Comparison of ENCODE assay signal across 8 cellular contexts in genomic region chr1:113391643-113392271, GRCh38. TPM values are rescaled to one million over a fixed set of nuclear protein-coding genes. Genes with fewer than 3 reads are reported as not detected.
A peak's percentile ranks its signal among the peaks of the same experiment; 100 is the strongest.
DNase-seq lines count a peak whose midpoint lies in the region; ATAC-seq and TF ChIP-seq lines count a peak whose summit lies in the region.

No MANE protein-coding gene starts in this region.

- H3K4me3 ChIP-seq in heart left ventricle (peak overlapping the region; percentile 78 to 98 (median 91)), duodenal mucosa (ENCODE audit: low read depth in 1 of 2, low read length in 2 of 2) (peak overlapping the region; percentile 68 to 85), muscle layer of duodenum (ENCODE audit: low read depth in 1 of 2, low read length in 2 of 2) (peak overlapping the region; percentile 65 to 81)

- TF ChIP-seq POLR2A in heart left ventricle (IDR thresholded peaks at IDR 0.05) (no peak), GM18505 (IDR thresholded peaks at IDR 0.05; ENCODE audit: borderline replicate concordance, extremely low read depth, insufficient read depth, insufficient read length) (no peak)

- H3K4me1 ChIP-seq in heart left ventricle (peaks cover 0 to 39% (median 21%) of the 10 kb centered on the region in 12 donors), duodenal mucosa (ENCODE audit: control insufficient read depth in 1 of 2, insufficient read depth in 2 of 2, low read length in 2 of 2) (peaks cover 0 to 17% of the 10 kb centered on the region in 2 donors), muscle layer of duodenum (ENCODE audit: control insufficient read depth in 1 of 2, insufficient read depth in 2 of 2, low read length in 2 of 2) (peaks cover 4 to 15% of the 10 kb centered on the region in 2 donors)

- CTCF ChIA-PET in RWPE1 (lab: Yijun Ruan, JAX), result interaction anchor here (0.6 to 1.1 kb wide), 2 partner anchors 62 to 293 kb away, joined by 3 to 6 read pairs; no protein-coding TSS in a partner anchor

- H3K36me3 ChIP-seq in heart left ventricle (no peaks in the 10 kb centered on the region), duodenal mucosa (ENCODE audit: control insufficient read depth in 1 of 2, insufficient read depth in 2 of 2, low read length in 2 of 2) (no peaks in the 10 kb centered on the region), muscle layer of duodenum (ENCODE audit: control insufficient read depth in 1 of 2, insufficient read depth in 2 of 2, low read length in 2 of 2) (no peaks in the 10 kb centered on the region)

- POLR2A ChIA-PET in RWPE1 (lab: Yijun Ruan, JAX; ENCODE audit: low non-redundant PET), result no interaction called here

- H3K9me3 ChIP-seq in heart left ventricle (peaks cover 0 to 4% (median 0%) of the 10 kb centered on the region in 12 donors), duodenal mucosa (ENCODE audit: control insufficient read depth in 1 of 2, low read length in 2 of 2) (no peaks in the 10 kb centered on the region), muscle layer of duodenum (ENCODE audit: control insufficient read depth in 1 of 2, low read length in 2 of 2) (peaks cover 0 to 3% of the 10 kb centered on the region in 2 donors)

- DNase-seq in heart left ventricle (no peak), left cardiac atrium (no peak), RWPE1 (ENCODE audit: low spot score) (peak; percentile 22)

- intact Hi-C loops in heart left ventricle (cut with DNase I), result loop anchor here in 4 of 10 donors (5.0 to 10.0 kb wide), 4 partner anchors 247 to 286 kb away; no protein-coding TSS in a partner anchor
- intact Hi-C loops in left cardiac atrium (cut with DNase I), result no loop called here

- ATAC-seq in heart left ventricle, result no peak
- no peak for ATAC-seq in left cardiac atrium
- no peak for ATAC-seq in HG02763 (IDR thresholded peaks at IDR 0.05; ENCODE audit: unreplicated experiment)
- ATAC-seq in GM18505 (IDR thresholded peaks at IDR 0.05; ENCODE audit: unreplicated experiment), result no peak
- no peak for ATAC-seq in HG02970 (IDR thresholded peaks at IDR 0.05; ENCODE audit: low FRiP score, unreplicated experiment)

- TF ChIP-seq CTCF in heart left ventricle (IDR thresholded peaks at IDR 0.05) (no peak), RWPE1 (conservative IDR thresholded peaks at IDR 0.05; ENCODE audit: low read depth) (no peak)

- H3K9ac ChIP-seq in duodenal mucosa (ENCODE audit: low read depth in 1 of 2, low read length in 2 of 2), result peak overlapping the region; percentile 66 to 74

- peak overlapping the region in 7 of 12 donors; percentile 85 to 93 (median 91) for H3K27ac ChIP-seq in heart left ventricle
- H3K27ac ChIP-seq in RWPE1, result peak overlapping the region; percentile 92
- H3K27ac ChIP-seq in duodenal mucosa (ENCODE audit: low read depth, low read length), result no peak overlapping the region
- peak overlapping the region; percentile 39 for H3K27ac ChIP-seq in muscle layer of duodenum (ENCODE audit: low read length)

- peaks cover 0 to 5% (median 0%) of the 10 kb centered on the region in 9 donors for H3K27me3 ChIP-seq in heart left ventricle
- no peaks in the 10 kb centered on the region for H3K27me3 ChIP-seq in duodenal mucosa (ENCODE audit: control insufficient read depth in 1 of 2, insufficient read depth in 2 of 2, low read length in 2 of 2)
- H3K27me3 ChIP-seq in muscle layer of duodenum (ENCODE audit: low read depth, low read length), result no peaks in the 10 kb centered on the region

- 5 to 9% (median 6%) methylated on average over 9 of the region's 9 CpGs for WGBS in heart left ventricle, 4 donors

RNA-seq across cellular contexts. Expression of gene MAGI3, which starts 1.4 kb away (rescaled TPM):
- 10 to 100 TPM in 1 of 9 donors, 1 to 10 TPM in 8; 6.0 to 10.0 (median 8.1) TPM for total RNA-seq in heart left ventricle
- polyA plus RNA-seq in heart left ventricle, result 1 to 10 TPM; 2.1 to 4.9 TPM
- 1 to 10 TPM; 7.2 to 7.9 TPM for total RNA-seq in left cardiac atrium
